8 cellular contexts compared by ENCODE assay signal in the genomic region with DNA sequence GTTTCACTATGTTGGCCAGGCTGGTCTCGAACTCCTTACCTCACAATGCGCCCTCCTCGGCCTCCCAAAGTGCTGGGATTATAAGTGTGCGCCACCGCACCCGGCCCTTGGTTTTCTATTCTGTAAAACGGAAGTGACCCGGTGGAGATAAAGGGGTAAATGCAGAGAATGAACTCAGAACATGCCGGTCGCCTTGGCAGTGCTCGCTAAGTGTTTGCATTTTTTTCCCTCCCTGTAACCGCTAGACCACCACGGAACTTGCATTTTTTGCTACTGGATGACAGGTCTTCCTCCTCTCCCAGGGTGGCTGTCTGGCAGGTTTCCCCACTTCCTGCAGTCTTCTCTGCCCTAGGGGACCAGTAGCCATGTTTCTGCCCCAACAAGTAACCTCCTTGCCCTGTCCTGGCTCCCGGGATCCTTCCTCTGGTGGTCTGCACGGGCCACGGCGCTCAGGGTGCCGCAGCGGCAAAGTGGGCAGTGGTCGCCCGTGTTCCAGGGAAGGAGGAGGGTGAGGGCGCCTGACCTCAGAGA. TPM values are rescaled to one million over a fixed set of nuclear protein-coding genes. Genes with fewer than 3 reads are reported as not detected.
A peak's percentile ranks its signal among the peaks of the same experiment; 100 is the strongest.
DNase-seq lines count a peak whose midpoint lies in the region; ATAC-seq and TF ChIP-seq lines count a peak whose summit lies in the region.

No MANE protein-coding gene starts in this region.

- peak; percentile 41 to 47 for DNase-seq in SJCRH30
- no peak for DNase-seq in endothelial cell (ENCODE audit: low spot score)
- DNase-seq in NCI-H187 (lab: John Stamatoyannopoulos, UW), result no peak

- peak overlapping the region; percentile 26 for H3K27ac Mint-ChIP-seq in endothelial cell (ENCODE audit: unreplicated experiment)

- peaks cover 17% of the 10 kb centered on the region for H3K4me1 Mint-ChIP-seq in endothelial cell (ENCODE audit: unreplicated experiment)

- H3K27ac ChIP-seq in SJCRH30 (peak overlapping the region; percentile 83), skin epidermis (peak overlapping the region in 20 of 21 experiments; percentile 68 to 96 (median 86))

- no peak overlapping the region for H3K4me3 Mint-ChIP-seq in endothelial cell (ENCODE audit: unreplicated experiment)

- H3K36me3 Mint-ChIP-seq in endothelial cell (ENCODE audit: low read depth, unreplicated experiment), result no peaks in the 10 kb centered on the region

- ATAC-seq in GM19023 (IDR thresholded peaks at IDR 0.05; ENCODE audit: unreplicated experiment) (peak; percentile 9), GM21367 (IDR thresholded peaks at IDR 0.05; ENCODE audit: unreplicated experiment) (no peak), HG03521 (IDR thresholded peaks at IDR 0.05; ENCODE audit: unreplicated experiment) (no peak), HG03571 (IDR thresholded peaks at IDR 0.05; ENCODE audit: unreplicated experiment) (no peak)

- peaks cover 25% of the 10 kb centered on the region for H3K4me1 ChIP-seq in SJCRH30

- TF ChIP-seq CTCF in endothelial cell (IDR thresholded peaks at IDR 0.05; ENCODE audit: unreplicated experiment), result no peak

- no peaks in the 10 kb centered on the region for H3K9me3 Mint-ChIP-seq in endothelial cell (ENCODE audit: unreplicated experiment)

- H3K36me3 ChIP-seq in SJCRH30, result no peaks in the 10 kb centered on the region

- peaks cover 6% of the 10 kb centered on the region for H3K27me3 Mint-ChIP-seq in endothelial cell (ENCODE audit: unreplicated experiment)

- no peaks in the 10 kb centered on the region for H3K27me3 ChIP-seq in SJCRH30

- H3K9me3 ChIP-seq in SJCRH30 (replicated peaks), result no peaks in the 10 kb centered on the region

- H3K4me3 ChIP-seq in SJCRH30 (peak overlapping the region; percentile 44), skin epidermis (no peak overlapping the region)

RNA-seq across cellular contexts. Expression of a gene that starts 18.8 kb away (rescaled TPM):
- 18.1 and 19.3 TPM in 2 replicates for total RNA-seq in SJCRH30 (2014; rRNA removed; shearing (Covaris generic))
- total RNA-seq in endothelial cell (ENCODE audit: unreplicated experiment), result 105 TPM

Comparison
In these comparisons a context has a peak if more than half of its experiments do, and no peak if none do; other contexts are left out.
1. DNase-seq: peak in SJCRH30 (2 of 2); none in endothelial cell (single experiment) and NCI-H187 (0 of 2).